In genomic region chr12:110750784-110751461, GRCh38 we compare ENCODE assay signal across 20 cellular contexts. TPM values are rescaled to one million over a fixed set of nuclear protein-coding genes. Genes with fewer than 3 reads are reported as not detected.
DNase-seq lines count a peak whose midpoint lies in the region; ATAC-seq and TF ChIP-seq lines count a peak whose summit lies in the region.
"Had no signal": no experiment of that assay in that cellular context is flagged by ENCODE, and none has a peak within 500 bp of the region (broad histone marks: within the 10 kb centered on the region; RNA-seq: fewer than 3 reads in every experiment).

No MANE protein-coding gene starts in this region.

- H3K36me3 Mint-ChIP-seq in activated CD8-positive, alpha-beta T cell treated with anti-CD3 and anti-CD28 coated beads for 36 hours (ENCODE audit: low read depth), result no peaks in the 10 kb centered on the region
- H3K36me3 Mint-ChIP-seq: CD4-positive, CD25-positive, alpha-beta regulatory T cell; naive thymus-derived CD4-positive, alpha-beta T cell had no signal

- H3K27me3 ChIP-seq in right cardiac atrium (ENCODE audit: control insufficient read depth, insufficient read depth) (no peaks in the 10 kb centered on the region), muscle layer of duodenum (ENCODE audit: low read depth, low read length) (no peaks in the 10 kb centered on the region), vagina (no peaks in the 10 kb centered on the region)
- H3K27me3 ChIP-seq: esophagus squamous epithelium had no signal

- intact Hi-C loops in cardiac septum (cut with DNase I), result no loop called here
- intact Hi-C loops in right cardiac atrium (cut with DNase I), result no loop called here
- intact Hi-C loops in vagina (cut with DNase I), result no loop called here
- intact Hi-C loops in activated CD8-positive, alpha-beta T cell treated with anti-CD3 and anti-CD28 coated beads for 36 hours (cut with micrococcal nuclease), result no loop called here

- H3K4me1 ChIP-seq in right cardiac atrium (ENCODE audit: control insufficient read depth, insufficient read depth, low read length) (no peaks in the 10 kb centered on the region), muscle layer of duodenum (ENCODE audit: control insufficient read depth in 1 of 2, insufficient read depth in 2 of 2, low read length in 2 of 2) (no peaks in the 10 kb centered on the region), vagina (no peaks in the 10 kb centered on the region)

- no peak overlapping the region for H3K4me3 ChIP-seq in right cardiac atrium (ENCODE audit: low read length)
- no peak overlapping the region for H3K4me3 ChIP-seq in astrocyte of the spinal cord (ENCODE audit: low read depth, low read length)
- H3K4me3 ChIP-seq in muscle layer of duodenum (ENCODE audit: low read depth in 1 of 2, low read length in 2 of 2), result no peak overlapping the region
- H3K4me3 ChIP-seq in vagina, result no peak overlapping the region
- H3K4me3 ChIP-seq: esophagus squamous epithelium had no signal

- no peaks in the 10 kb centered on the region for H3K36me3 ChIP-seq in muscle layer of duodenum (ENCODE audit: control insufficient read depth in 1 of 2, insufficient read depth in 2 of 2, low read length in 2 of 2)
- no peaks in the 10 kb centered on the region for H3K36me3 ChIP-seq in vagina
- H3K36me3 ChIP-seq: esophagus squamous epithelium had no signal

- no peaks in the 10 kb centered on the region for H3K9me3 ChIP-seq in right cardiac atrium (ENCODE audit: control insufficient read depth, low read length)
- H3K9me3 ChIP-seq in muscle layer of duodenum (ENCODE audit: control insufficient read depth in 1 of 2, low read length in 2 of 2), result no peaks in the 10 kb centered on the region
- H3K9me3 ChIP-seq in vagina, result no peaks in the 10 kb centered on the region
- H3K9me3 ChIP-seq: esophagus squamous epithelium had no signal

- no peak overlapping the region for H3K27ac ChIP-seq in right cardiac atrium (ENCODE audit: low read length)
- H3K27ac ChIP-seq in muscle layer of duodenum (ENCODE audit: low read length), result peak overlapping the region; percentile 39
- H3K27ac ChIP-seq in vagina, result peak overlapping the region; percentile 36

- DNase-seq in cardiac septum (ENCODE audit: low spot score) (peak; percentile 63), right cardiac atrium (no peak), astrocyte of the spinal cord (ENCODE audit: low read depth, low spot score) (peak; percentile 18), vagina (ENCODE audit: extremely low spot score in 2 of 2) (no peak), COLO829 (ENCODE audit: low spot score) (no peak)
- no peak for DNase-seq in activated CD8-positive, alpha-beta T cell treated with anti-CD3 and anti-CD28 coated beads for 36 hours
- DNase-seq in activated effector memory CD4-positive, alpha-beta T cell treated with Interleukin-2 at 50 U/mL for 16 hours, result no peak
- DNase-seq: 8988T; activated CD8-positive, alpha-beta memory T cell treated with anti-CD3 and anti-CD28 coated beads, Interleukin-2, amount 50 U/mL, for 4 hours; activated naive CD4-positive, alpha-beta T cell treated with Interleukin-2 at 50 U/mL for 16 hours; CD4-positive, CD25-positive, alpha-beta regulatory T cell; esophagus squamous epithelium; H9; left cardiac atrium; naive thymus-derived CD4-positive, alpha-beta T cell; NCI-H1105; SHP77 treated with DMSO at 0.1 percent for 48 hours had no signal

- in situ Hi-C loops in astrocyte of the spinal cord (cut with HindIII; ENCODE audit: low sequenced_read_pairs), result no loop called here

- no peak for TF ChIP-seq POLR2A in vagina (IDR thresholded peaks at IDR 0.05)

- 86% methylated on average over 13 of the region's 13 CpGs for WGBS in right cardiac atrium

- no peak overlapping the region for H3K4me3 Mint-ChIP-seq in activated CD8-positive, alpha-beta T cell treated with anti-CD3 and anti-CD28 coated beads for 36 hours
- H3K4me3 Mint-ChIP-seq: CD4-positive, CD25-positive, alpha-beta regulatory T cell; H9; naive thymus-derived CD4-positive, alpha-beta T cell; T-helper 2 cell treated with Interferon-gamma antibody and Interleukin-4, amounts not matched to agents 5 μg/mL and 100 μg/mL, for 36 hours had no signal

- POLR2A ChIA-PET in activated CD8-positive, alpha-beta T cell treated with anti-CD3 and anti-CD28 coated beads for 36 hours (lab: Charles Lee), result no interaction called here

- H3K4me1 Mint-ChIP-seq in activated CD8-positive, alpha-beta T cell treated with anti-CD3 and anti-CD28 coated beads for 36 hours (ENCODE audit: low read depth), result no peaks in the 10 kb centered on the region
- H3K4me1 Mint-ChIP-seq: CD4-positive, CD25-positive, alpha-beta regulatory T cell; naive thymus-derived CD4-positive, alpha-beta T cell had no signal

- H3K9me3 Mint-ChIP-seq in activated CD8-positive, alpha-beta T cell treated with anti-CD3 and anti-CD28 coated beads for 36 hours, result no peaks in the 10 kb centered on the region
- H3K9me3 Mint-ChIP-seq: H9; naive thymus-derived CD4-positive, alpha-beta T cell; T-helper 2 cell treated with Interferon-gamma antibody and Interleukin-4, amounts not matched to agents 5 μg/mL and 100 μg/mL, for 36 hours had no signal

- no peaks in the 10 kb centered on the region for H3K27me3 Mint-ChIP-seq in activated CD8-positive, alpha-beta T cell treated with anti-CD3 and anti-CD28 coated beads for 36 hours
- H3K27me3 Mint-ChIP-seq: naive thymus-derived CD4-positive, alpha-beta T cell had no signal

- ATAC-seq in right cardiac atrium, result no peak
- no peak for ATAC-seq in activated CD8-positive, alpha-beta T cell treated with anti-CD3 and anti-CD28 coated beads for 36 hours
- ATAC-seq: naive thymus-derived CD4-positive, alpha-beta T cell had no signal

- CTCF ChIA-PET in activated CD8-positive, alpha-beta T cell treated with anti-CD3 and anti-CD28 coated beads for 36 hours (lab: Charles Lee), result interaction anchor here (0.7 kb wide), 1 partner anchor 76 kb away, joined by 3 read pairs; no protein-coding TSS in a partner anchor

- no peak overlapping the region for H3K27ac Mint-ChIP-seq in activated CD8-positive, alpha-beta T cell treated with anti-CD3 and anti-CD28 coated beads for 36 hours
- H3K27ac Mint-ChIP-seq: naive thymus-derived CD4-positive, alpha-beta T cell; progenitor cell of endocrine pancreas; T-helper 2 cell treated with Interferon-gamma antibody and Interleukin-4, amounts not matched to agents 5 μg/mL and 100 μg/mL, for 36 hours had no signal

- TF ChIP-seq CTCF in astrocyte of the spinal cord (IDR thresholded peaks at IDR 0.05; ENCODE audit: low read depth, low read length) (no peak), vagina (IDR thresholded peaks at IDR 0.05) (no peak)
- TF ChIP-seq CTCF in activated CD8-positive, alpha-beta T cell treated with anti-CD3 and anti-CD28 coated beads for 36 hours (IDR thresholded peaks at IDR 0.05), result no peak

RNA-seq across cellular contexts. Expression of gene PPP1CC, which starts 8.2 kb away (rescaled TPM):
- total RNA-seq in cardiac septum (102 TPM), right cardiac atrium (100 to 1,000 TPM; 156 to 175 (median 160) TPM), vagina (87.9 TPM)
- 120 TPM for polyA plus RNA-seq in right cardiac atrium
- total RNA-seq in activated CD8-positive, alpha-beta T cell treated with anti-CD3 and anti-CD28 coated beads for 36 hours, result 100 to 1,000 TPM; 242 to 244 TPM

Comparison
In these comparisons a context has a peak if more than half of its experiments do, and no peak if none do; other contexts are left out.
1. DNase-seq: peak in cardiac septum (single experiment) and astrocyte of the spinal cord (single experiment); none in right cardiac atrium (0 of 3), vagina (0 of 2), activated CD8-positive, alpha-beta T cell treated with anti-CD3 and anti-CD28 coated beads for 36 hours (single experiment), COLO829 (single experiment) and activated effector memory CD4-positive, alpha-beta T cell treated with Interleukin-2 at 50 U/mL for 16 hours (single experiment).